8 cellular contexts compared by ENCODE assay signal in genomic region chr7:139340037-139340807, GRCh38. TPM values are rescaled to one million over a fixed set of nuclear protein-coding genes. Genes with fewer than 3 reads are reported as not detected.
DNase-seq lines count a peak whose midpoint lies in the region; ATAC-seq, FAIRE-seq and TF ChIP-seq lines count a peak whose summit lies in the region.

No MANE protein-coding gene starts in this region.

- peaks cover 21% of the 10 kb centered on the region for H3K4me1 Mint-ChIP-seq in activated CD8-positive, alpha-beta memory T cell treated with anti-CD3 and anti-CD28 coated beads, Interleukin-2, amount 10 ng/mL, durations not matched to agents 7 days and 5 days

- 6% methylated on average over 56 of the region's 66 CpGs; no CpG with 5 or more reads in 1 of the 2 experiments for WGBS in H1 (ENCODE audit: extremely low coverage in 1 of 2, insufficient coverage in 1 of 2, insufficient read length in 1 of 2, insufficient replicate concordance in 2 of 2, low coverage in 1 of 2, low lambda C conversion rate in 2 of 2, missing lambda C conversion rate in 1 of 2), 2 experiments
- 4% methylated on average over 55 of the region's 66 CpGs for WGBS in mesenchymal stem cell

- peak overlapping the region; percentile 99 for H3K27ac ChIP-seq in H1 (ENCODE audit: low read depth, low read length)
- peak overlapping the region; percentile 98 for H3K27ac ChIP-seq in mesenchymal stem cell (ENCODE audit: low read length, poor library complexity, severe bottlenecking)

- H2BK120ac ChIP-seq in H1 (replicated peaks; ENCODE audit: low read depth, low read length) = no peak overlapping the region
- no peak overlapping the region for H2BK120ac ChIP-seq in mesenchymal stem cell (ENCODE audit: low read depth, low read length)

- peak overlapping the region; percentile 93 for H3K56ac ChIP-seq in H1 (replicated peaks; ENCODE audit: insufficient read length, low read depth, low read length)

- H3K18ac ChIP-seq in H1 (ENCODE audit: extremely low read depth, low read length) = peak overlapping the region; percentile 68; the same call in 1 of the 2 replicates
- H3K18ac ChIP-seq in mesenchymal stem cell (ENCODE audit: low read depth in 1 of 2, low read length in 2 of 2) = peak overlapping the region in 1 of 2 experiments; percentile 26

- peak overlapping the region; percentile 80 to 82 for H3K4me2 ChIP-seq in H1 (ENCODE audit: insufficient read depth in 1 of 2, low read depth in 2 of 2, low read length in 2 of 2)
- H3K4me2 ChIP-seq in mesenchymal stem cell (ENCODE audit: low read length, poor library complexity, severe bottlenecking) = peak overlapping the region; percentile 36

- peak overlapping the region; percentile 79 to 98 (median 92) for H3K4me3 ChIP-seq in H1 (ENCODE audit: extremely low read depth in 1 of 4, insufficient read depth in 2 of 4, low read depth in 3 of 4, low read length in 4 of 4)
- H3K4me3 ChIP-seq in mesenchymal stem cell (ENCODE audit: insufficient read depth in 1 of 2, low read depth in 1 of 2, low read length in 2 of 2) = peak overlapping the region; percentile 53 to 97

- H3K36me3 ChIP-seq in H1 (ENCODE audit: control insufficient read depth in 2 of 4, insufficient read depth in 4 of 4, low read length in 3 of 4) (0 out of 8 replicates have a peak, but pooled peaks cover 0 to 3% (median 0%) of the 10 kb centered on the region in 4 experiments), mesenchymal stem cell (ENCODE audit: control insufficient read depth in 1 of 2, insufficient read depth in 2 of 2, low read depth in 1 of 2, low read length in 2 of 2) (peaks cover 0 to 6% of the 10 kb centered on the region in 2 experiments)

- H3K9ac ChIP-seq in H1 (replicated peaks in 1 of 4; ENCODE audit: extremely low read depth in 1 of 4, low read depth in 3 of 4, low read length in 3 of 4) (peak overlapping the region; percentile 93 to 100 (median 96)), mesenchymal stem cell (ENCODE audit: low read length) (peak overlapping the region; percentile 100)

- peak in 1 of 2 experiments; percentile 65; a peak in 1 of 3 replicates for TF ChIP-seq POLR2A in H1 (IDR thresholded peaks at IDR 0.05; ENCODE audit: control extremely low read depth in 1 of 2, low read depth in 2 of 2, low read length in 2 of 2)

- H3K9me3 ChIP-seq in H1 (ENCODE audit: insufficient read depth in 2 of 2, low read depth in 1 of 2, low read length in 1 of 2) (peaks cover 0 to 5% of the 10 kb centered on the region in 2 experiments; a peak in 2 of 4 replicates), mesenchymal stem cell (ENCODE audit: control insufficient read depth, low read length) (no peaks in the 10 kb centered on the region)

- peaks cover 3% of the 10 kb centered on the region for H3K9me3 Mint-ChIP-seq in activated CD8-positive, alpha-beta memory T cell treated with anti-CD3 and anti-CD28 coated beads, Interleukin-2, amount 10 ng/mL, durations not matched to agents 7 days and 5 days (ENCODE audit: low read depth)

- H2BK5ac ChIP-seq in H1 (ENCODE audit: low read depth, low read length) (peak overlapping the region; percentile 100; the same call in 1 of the 2 replicates), mesenchymal stem cell (ENCODE audit: low read depth, low read length, poor library complexity, severe bottlenecking) (no peak overlapping the region)

- H3K4me3 Mint-ChIP-seq in activated CD8-positive, alpha-beta memory T cell treated with anti-CD3 and anti-CD28 coated beads, Interleukin-2, amount 10 ng/mL, durations not matched to agents 7 days and 5 days = peak overlapping the region; percentile 91

- H3K79me2 ChIP-seq in H1 (ENCODE audit: control insufficient read depth in 1 of 2, insufficient read depth in 2 of 2, low read length in 2 of 2) = peaks cover 0 to 21% of the 10 kb centered on the region in 2 experiments; a peak in 2 of 4 replicates

- POLR2A ChIA-PET in H1 (lab: Charles Lee; ENCODE audit: partially characterized antibody) = interaction anchor here (0.8 to 2.6 kb wide), 12 partner anchors 11 to 232 kb away, joined by 3 to 30 read pairs (median 4); partner anchors contain the start of genes LUC7L2 and UBN2

- peak overlapping the region; percentile 99; the same call in 1 of the 2 replicates for H4K8ac ChIP-seq in H1 (ENCODE audit: extremely low read depth, insufficient read depth, low read length)
- H4K8ac ChIP-seq in mesenchymal stem cell (ENCODE audit: low read length) = peak overlapping the region; percentile 85

- peak; percentile 82 for ATAC-seq in GM21390 (IDR thresholded peaks at IDR 0.05; ENCODE audit: unreplicated experiment)
- ATAC-seq in activated CD8-positive, alpha-beta memory T cell treated with anti-CD3 and anti-CD28 coated beads, Interleukin-2, amount 10 ng/mL, durations not matched to agents 7 days and 5 days = peak; percentile 74

- H2BK15ac ChIP-seq in H1 (ENCODE audit: low read length) (no peak overlapping the region), mesenchymal stem cell (ENCODE audit: low read depth, poor library complexity, severe bottlenecking) (no peak overlapping the region)

- no peak overlapping the region; the same call in 1 of the 2 replicates for H2BK12ac ChIP-seq in H1 (ENCODE audit: low read depth, low read length)
- H2BK12ac ChIP-seq in mesenchymal stem cell (ENCODE audit: low read length in 2 of 2) = no peak overlapping the region

- FAIRE-seq in H1 (lab: Jason Lieb, UNC) = peak; percentile 88

- no peak overlapping the region; the same call in 1 of the 2 replicates for H2AFZ ChIP-seq in H1 (ENCODE audit: low read length)
- H2AFZ ChIP-seq in mesenchymal stem cell (ENCODE audit: low read depth, low read length) = peak overlapping the region; percentile 73

- H3K4me1 ChIP-seq in H1 (replicated peaks in 1 of 4; ENCODE audit: control insufficient read depth in 3 of 4, insufficient read depth in 4 of 4, low read length in 3 of 4) (peaks cover 0 to 5% (median 4%) of the 10 kb centered on the region in 4 experiments; a peak in 5 of 7 replicates), mesenchymal stem cell (ENCODE audit: control insufficient read depth, insufficient read depth, low read depth, low read length) (peaks cover 4% of the 10 kb centered on the region)

- TF ChIP-seq CTCF in H1 (IDR thresholded peaks at IDR 0.05; ENCODE audit: control extremely low read depth in 1 of 3, insufficient read depth in 1 of 3, low read depth in 1 of 3, low read length in 3 of 3) = peak; percentile 76 to 87 (median 79)

- H4K20me1 ChIP-seq in H1 (replicated peaks in 1 of 2; ENCODE audit: control insufficient read depth in 1 of 2, insufficient read depth in 2 of 2, low read length in 2 of 2) = no peaks in the 10 kb centered on the region

- peak overlapping the region; percentile 91 for H4K5ac ChIP-seq in H1 (ENCODE audit: insufficient read length, low read depth, low read length)

- H4K91ac ChIP-seq in H1 (replicated peaks; ENCODE audit: insufficient read length, low read length) (peak overlapping the region; percentile 90), mesenchymal stem cell (ENCODE audit: low read length) (peak overlapping the region; percentile 7)

- H2AK5ac ChIP-seq in H1 (ENCODE audit: low read depth, low read length) (no peak overlapping the region), mesenchymal stem cell (ENCODE audit: low read length, severe bottlenecking) (no peak overlapping the region)

- H3K14ac ChIP-seq in H1 (ENCODE audit: insufficient read length) (no peak overlapping the region), mesenchymal stem cell (ENCODE audit: low read length in 2 of 2) (no peak overlapping the region)

- no peak overlapping the region for H3K23ac ChIP-seq in H1 (ENCODE audit: insufficient read length)
- H3K23ac ChIP-seq in mesenchymal stem cell (ENCODE audit: low read length in 2 of 2) = no peak overlapping the region

- in situ Hi-C loops in Caki2 (cut with HindIII; ENCODE audit: low pct_unique_long_range_greater_than_20kb, low sequenced_read_pairs) = no loop called here

- peak; percentile 23 to 43; a peak in 3 of 4 replicates for TF ChIP-seq RAD21 in H1 (IDR thresholded peaks at IDR 0.05 in 1 of 2, conservative IDR thresholded peaks at IDR 0.05 in 1 of 2; ENCODE audit: low read depth in 2 of 2, low read length in 2 of 2)

- H2BK20ac ChIP-seq in H1 (ENCODE audit: low read length) = no peak overlapping the region

- H3K79me1 ChIP-seq in H1 (ENCODE audit: low read depth, low read length) = 0 out of 2 replicates have a peak, but pooled peaks cover 2% of the 10 kb centered on the region
- H3K79me1 ChIP-seq in mesenchymal stem cell (replicated peaks; ENCODE audit: low read length, poor library complexity, severe bottlenecking) = peaks cover 13% of the 10 kb centered on the region

- H3K4ac ChIP-seq in H1 (replicated peaks; ENCODE audit: insufficient read length, low read depth, low read length) (no peak overlapping the region), mesenchymal stem cell (ENCODE audit: low read depth in 1 of 2, low read length in 2 of 2) (no peak overlapping the region)

- H3K27me3 Mint-ChIP-seq in activated CD8-positive, alpha-beta memory T cell treated with anti-CD3 and anti-CD28 coated beads, Interleukin-2, amount 10 ng/mL, durations not matched to agents 7 days and 5 days = peaks cover 5% of the 10 kb centered on the region

- peak in 1 of 2 experiments; percentile 75; a peak in 2 of 3 replicates for TF ChIP-seq EP300 in H1 (IDR thresholded peaks at IDR 0.05; ENCODE audit: borderline replicate concordance in 1 of 2, low read depth in 2 of 2, low read length in 2 of 2)

- peaks cover 12% of the 10 kb centered on the region for H3K36me3 Mint-ChIP-seq in activated CD8-positive, alpha-beta memory T cell treated with anti-CD3 and anti-CD28 coated beads, Interleukin-2, amount 10 ng/mL, durations not matched to agents 7 days and 5 days

- CTCF ChIA-PET in activated CD8-positive, alpha-beta memory T cell treated with anti-CD3 and anti-CD28 coated beads, Interleukin-2, amount 10 ng/mL, durations not matched to agents 7 days and 5 days (lab: Charles Lee) = interaction anchor here (0.8 to 1.5 kb wide), 4 partner anchors 19 to 245 kb away, joined by 3 to 6 read pairs (median 3); partner anchors contain the start of gene LUC7L2
- CTCF ChIA-PET in H1 (lab: Charles Lee; ENCODE audit: partially characterized antibody) = interaction anchor here (0.6 to 8.9 kb wide), 8 partner anchors 12 to 354 kb away, joined by 3 to 54 read pairs (median 4); no protein-coding TSS in a partner anchor

- DNase-seq in Caki2 (ENCODE audit: low read depth) (peak; percentile 99), HUDEP-2 (lab: John Stamatoyannopoulos, UW; ENCODE audit: unreplicated experiment in 76 of 76) (peak; percentile 23 to 100 (median 96)), NOMO-1 treated with DMSO at 0.1 percent for 48 hours (lab: John Stamatoyannopoulos, UW; ENCODE audit: unreplicated experiment) (peak; percentile 93), H1 (ENCODE audit: low read depth in 1 of 2, low spot score in 2 of 2) (peak; percentile 94 to 98), mesenchymal stem cell (peak; percentile 99)
- DNase-seq in activated CD8-positive, alpha-beta memory T cell treated with anti-CD3 and anti-CD28 coated beads, Interleukin-2, amount 10 ng/mL, durations not matched to agents 7 days and 5 days = peak; percentile 100
- DNase-seq in stimulated activated CD8-positive, alpha-beta memory T cell treated with anti-CD3 and anti-CD28 coated beads, Interleukin-12 subunit alpha, Interleukin-12 subunit beta, amount 100 ng/mL, for 24 hours (ENCODE audit: extremely low read depth) = peak; percentile 92

- peaks cover 2% of the 10 kb centered on the region; the same call in 1 of the 2 replicates for H3K23me2 ChIP-seq in H1 (ENCODE audit: low read depth, low read length)

- H3K27ac Mint-ChIP-seq in activated CD8-positive, alpha-beta memory T cell treated with anti-CD3 and anti-CD28 coated beads, Interleukin-2, amount 10 ng/mL, durations not matched to agents 7 days and 5 days = peak overlapping the region; percentile 99

- H3K27me3 ChIP-seq in H1 (replicated peaks in 1 of 4; ENCODE audit: control insufficient read depth in 3 of 4, extremely low read depth in 1 of 4, insufficient read depth in 3 of 4, low read length in 3 of 4) = peaks cover 0 to 1% (median 0%) of the 10 kb centered on the region in 4 experiments; a peak in 1 of 7 replicates
- H3K27me3 ChIP-seq in mesenchymal stem cell (ENCODE audit: control insufficient read depth in 1 of 2, insufficient read depth in 1 of 2, low read length in 2 of 2) = no peaks in the 10 kb centered on the region

RNA-seq across cellular contexts. Expression of gene FMC1, which starts 0.9 kb away (rescaled TPM):
- total RNA-seq in Caki2 (2014; rRNA removed; shearing (Covaris generic); ENCODE audit: low replicate concordance) = 15.9 and 48.3 TPM in 2 replicates
- 1 to 10 TPM; 6.6 to 7.7 TPM for total RNA-seq in activated CD8-positive, alpha-beta memory T cell treated with anti-CD3 and anti-CD28 coated beads, Interleukin-2, amount 10 ng/mL, durations not matched to agents 7 days and 5 days
- 13.6 and 15.8 TPM in 2 replicates for total RNA-seq in H1 (2021; fragmentation: NEBNext Ultra II Directional; extraction: Animal tissue kit (Norgen Biotek cat#: 25700))
- 23.3 and 28.4 TPM in 2 replicates for polyA plus RNA-seq in H1 (2011; rRNA removed)
- polyA plus RNA-seq in H1 (2011; cell fraction: cytosol; rRNA removed) = 23.3 TPM
- 17.7 TPM for polyA plus RNA-seq in H1 (2011; cell fraction: nucleus; rRNA removed)
- polyA plus RNA-seq in H1 (2012, experiment 1 of 2) = 16.6 to 31.5 TPM (median 19.4 TPM) in 4 replicates
- 29.7 TPM for polyA plus RNA-seq in H1 (2012, experiment 2 of 2)
- 32.2 TPM for polyA plus RNA-seq in H1 (2013, experiment 1 of 2)
- polyA plus RNA-seq in H1 (2013, experiment 2 of 2) = 39.3 TPM
- 4.1 and 6.5 TPM in 2 replicates for polyA minus RNA-seq in H1 (2011; rRNA and poly(A)+ RNA removed)
- polyA minus RNA-seq in H1 (2011; cell fraction: cytosol; rRNA and poly(A)+ RNA removed) = 2.3 TPM
- 6.2 TPM for polyA minus RNA-seq in H1 (2011; cell fraction: nucleus; rRNA and poly(A)+ RNA removed)
- polyA plus RNA-seq in mesenchymal stem cell (2013, experiment 1 of 2) = 32.5 TPM
- 31.7 TPM for polyA plus RNA-seq in mesenchymal stem cell (2013, experiment 2 of 2)

RNA-seq across cellular contexts. Expression of gene LUC7L2, which starts 19.5 kb away (rescaled TPM):
- 37.1 and 37.5 TPM in 2 replicates for total RNA-seq in Caki2 (2014; rRNA removed; shearing (Covaris generic); ENCODE audit: low replicate concordance)
- total RNA-seq in activated CD8-positive, alpha-beta memory T cell treated with anti-CD3 and anti-CD28 coated beads, Interleukin-2, amount 10 ng/mL, durations not matched to agents 7 days and 5 days = 100 to 1,000 TPM; 137 to 152 TPM
- total RNA-seq in H1 (2021; fragmentation: NEBNext Ultra II Directional; extraction: Animal tissue kit (Norgen Biotek cat#: 25700)) = 64.1 and 67.8 TPM in 2 replicates
- polyA plus RNA-seq in H1 (2011; rRNA removed) = 22.9 and 37.3 TPM in 2 replicates
- 39.7 TPM for polyA plus RNA-seq in H1 (2011; cell fraction: cytosol; rRNA removed)
- 78.5 TPM for polyA plus RNA-seq in H1 (2011; cell fraction: nucleus; rRNA removed)
- 37.9 to 53.9 TPM (median 47.2 TPM) in 4 replicates for polyA plus RNA-seq in H1 (2012, experiment 1 of 2)
- polyA plus RNA-seq in H1 (2012, experiment 2 of 2) = 7.0 TPM
- 40.6 TPM for polyA plus RNA-seq in H1 (2013, experiment 1 of 2)
- 39.7 TPM for polyA plus RNA-seq in H1 (2013, experiment 2 of 2)
- polyA minus RNA-seq in H1 (2011; rRNA and poly(A)+ RNA removed) = 21.7 and 37.4 TPM in 2 replicates
- polyA minus RNA-seq in H1 (2011; cell fraction: cytosol; rRNA and poly(A)+ RNA removed) = 49.8 TPM
- 159 TPM for polyA minus RNA-seq in H1 (2011; cell fraction: nucleus; rRNA and poly(A)+ RNA removed)
- polyA plus RNA-seq in mesenchymal stem cell (2013, experiment 1 of 2) = 35.7 TPM
- 37.0 TPM for polyA plus RNA-seq in mesenchymal stem cell (2013, experiment 2 of 2)

Comparison
In these comparisons a context has a peak if more than half of its experiments do, and no peak if none do; other contexts are left out.
1. Peak in every context shown above with its lines: DNase-seq, ATAC-seq, H3K4me3 ChIP-seq and H3K27ac ChIP-seq.